In genomic region chr6:30757261-30757935, GRCh38 we compare ENCODE assay signal across 17 cellular contexts. TPM values are rescaled to one million over a fixed set of nuclear protein-coding genes. Genes with fewer than 3 reads are reported as not detected.
DNase-seq lines count a peak whose midpoint lies in the region; ATAC-seq and TF ChIP-seq lines count a peak whose summit lies in the region.
"Had no signal": no experiment of that assay in that cellular context is flagged by ENCODE, and none has a peak within 500 bp of the region (broad histone marks: within the 10 kb centered on the region; RNA-seq: fewer than 3 reads in every experiment).

No MANE protein-coding gene starts in this region.

- H3K36me3 Mint-ChIP-seq in stimulated activated naive CD8-positive, alpha-beta T cell treated with anti-CD3 and anti-CD28 coated beads, Interleukin-15, Interleukin-2, amounts not matched to agents 100 ng/mL and 50 ng/mL, for 24 hours (ENCODE audit: low read depth) = no peaks in the 10 kb centered on the region
- H3K36me3 Mint-ChIP-seq in naive thymus-derived CD4-positive, alpha-beta T cell = peaks cover 0 to 2% (median 0%) of the 10 kb centered on the region in 5 donors
- H3K36me3 Mint-ChIP-seq: naive B cell had no signal

- peaks cover 9% of the 10 kb centered on the region for H3K4me1 ChIP-seq in right cardiac atrium (ENCODE audit: control insufficient read depth, insufficient read depth, low read length)
- H3K4me1 ChIP-seq in naive thymus-derived CD4-positive, alpha-beta T cell (ENCODE audit: control insufficient read depth in 2 of 2, insufficient read depth in 2 of 2, low read length in 2 of 2) = no peaks in the 10 kb centered on the region
- H3K4me1 ChIP-seq: uterus had no signal

- 73% methylated on average over 1 of the region's 1 CpG for WGBS in right cardiac atrium

- H3K4me3 ChIP-seq in right cardiac atrium (ENCODE audit: low read length) (no peak overlapping the region), brain microvascular endothelial cell (ENCODE audit: low read depth, low read length) (no peak overlapping the region)
- no peak overlapping the region for H3K4me3 ChIP-seq in naive thymus-derived CD4-positive, alpha-beta T cell (ENCODE audit: low read length)
- H3K4me3 ChIP-seq: left lung, SK-N-MC, uterus had no signal

- no peaks in the 10 kb centered on the region for H3K36me3 ChIP-seq in brain microvascular endothelial cell (replicated peaks)
- H3K36me3 ChIP-seq in naive thymus-derived CD4-positive, alpha-beta T cell (ENCODE audit: control insufficient read depth in 2 of 3, insufficient read depth in 3 of 3, low read length in 3 of 3) = no peaks in the 10 kb centered on the region
- H3K36me3 ChIP-seq: left lung, uterus had no signal

- no peaks in the 10 kb centered on the region for H3K9me3 ChIP-seq in right cardiac atrium (ENCODE audit: control insufficient read depth, low read length)
- no peaks in the 10 kb centered on the region for H3K9me3 ChIP-seq in naive thymus-derived CD4-positive, alpha-beta T cell (ENCODE audit: control insufficient read depth in 2 of 3, low read length in 3 of 3)
- H3K9me3 ChIP-seq: left lung, uterus had no signal

- no peak overlapping the region for H3K4me3 Mint-ChIP-seq in stimulated activated naive CD8-positive, alpha-beta T cell treated with anti-CD3 and anti-CD28 coated beads, Interleukin-15, Interleukin-2, amounts not matched to agents 100 ng/mL and 50 ng/mL, for 24 hours
- H3K4me3 Mint-ChIP-seq in naive thymus-derived CD4-positive, alpha-beta T cell = no peak overlapping the region
- H3K4me3 Mint-ChIP-seq: CD8-positive, alpha-beta memory T cell; naive B cell had no signal

- no peak for ATAC-seq in stimulated activated naive CD8-positive, alpha-beta T cell treated with anti-CD3 and anti-CD28 coated beads, Interleukin-15, Interleukin-2, amounts not matched to agents 100 U/mL and 50 U/mL, for 24 hours
- ATAC-seq in right cardiac atrium (peak in 1 of 2 donors; percentile 35), GM21381 (IDR thresholded peaks at IDR 0.05; ENCODE audit: unreplicated experiment) (no peak)
- no peak for ATAC-seq in naive thymus-derived CD4-positive, alpha-beta T cell
- ATAC-seq: left lung had no signal

- in situ Hi-C loops in brain microvascular endothelial cell (cut with HindIII; ENCODE audit: low pct_ligation_motif_present, low sequenced_read_pairs) = no loop called here

- H3K27ac ChIP-seq in right cardiac atrium (ENCODE audit: low read length) (peak overlapping the region; percentile 34), brain microvascular endothelial cell (no peak overlapping the region)
- no peak overlapping the region for H3K27ac ChIP-seq in naive thymus-derived CD4-positive, alpha-beta T cell (ENCODE audit: low read depth, low read length)
- H3K27ac ChIP-seq: SK-N-MC, uterus had no signal

- DNase-seq in stimulated activated naive CD8-positive, alpha-beta T cell treated with anti-CD3 and anti-CD28 coated beads, Interleukin-15, Interleukin-2, amounts not matched to agents 100 U/mL and 50 U/mL, for 24 hours = no peak
- DNase-seq in right cardiac atrium = no peak
- no peak for DNase-seq in brain microvascular endothelial cell
- no peak for DNase-seq in naive thymus-derived CD4-positive, alpha-beta T cell
- DNase-seq: activated CD4-positive, alpha-beta T cell treated with anti-CD3 and anti-CD28 coated beads for 1 hour; activated CD8-positive, alpha-beta memory T cell treated with anti-CD3 and anti-CD28 coated beads, Interleukin-2, amount 50 U/mL, for 4 hours; CD8-positive, alpha-beta memory T cell; left lung; MV-4-11; naive B cell; NCI-H2081; NCI-H524 treated with DMSO at 0.1 percent for 48 hours; T1000; uterus had no signal

- H3K27me3 Mint-ChIP-seq in stimulated activated naive CD8-positive, alpha-beta T cell treated with anti-CD3 and anti-CD28 coated beads, Interleukin-15, Interleukin-2, amounts not matched to agents 100 ng/mL and 50 ng/mL, for 24 hours = no peaks in the 10 kb centered on the region
- no peaks in the 10 kb centered on the region for H3K27me3 Mint-ChIP-seq in naive thymus-derived CD4-positive, alpha-beta T cell

- peaks cover 50% of the 10 kb centered on the region for H3K4me1 Mint-ChIP-seq in stimulated activated naive CD8-positive, alpha-beta T cell treated with anti-CD3 and anti-CD28 coated beads, Interleukin-15, Interleukin-2, amounts not matched to agents 100 ng/mL and 50 ng/mL, for 24 hours (ENCODE audit: low read depth)
- peaks cover 0 to 12% (median 7%) of the 10 kb centered on the region in 7 donors for H3K4me1 Mint-ChIP-seq in naive thymus-derived CD4-positive, alpha-beta T cell

- H3K27ac Mint-ChIP-seq in stimulated activated naive CD8-positive, alpha-beta T cell treated with anti-CD3 and anti-CD28 coated beads, Interleukin-15, Interleukin-2, amounts not matched to agents 100 ng/mL and 50 ng/mL, for 24 hours = peak overlapping the region; percentile 41
- peak overlapping the region in 1 of 9 donors; percentile 10 for H3K27ac Mint-ChIP-seq in naive thymus-derived CD4-positive, alpha-beta T cell

- H3K27me3 ChIP-seq in right cardiac atrium (ENCODE audit: control insufficient read depth, insufficient read depth) = no peaks in the 10 kb centered on the region
- H3K27me3 ChIP-seq in brain microvascular endothelial cell (replicated peaks) = no peaks in the 10 kb centered on the region
- no peaks in the 10 kb centered on the region for H3K27me3 ChIP-seq in naive thymus-derived CD4-positive, alpha-beta T cell (ENCODE audit: control insufficient read depth in 2 of 2, insufficient read depth in 2 of 2, low read length in 2 of 2)
- H3K27me3 ChIP-seq: left lung, uterus had no signal

- CTCF ChIA-PET in naive thymus-derived CD4-positive, alpha-beta T cell (lab: Charles Lee) = no interaction called here

- no peak for TF ChIP-seq CTCF in brain microvascular endothelial cell (IDR thresholded peaks at IDR 0.05; ENCODE audit: low read depth, low read length, missing control alignments)

- intact Hi-C loops in right cardiac atrium (cut with DNase I) = no loop called here
- intact Hi-C loops in naive thymus-derived CD4-positive, alpha-beta T cell (cut with micrococcal nuclease) = no loop called here

- POLR2A ChIA-PET in naive thymus-derived CD4-positive, alpha-beta T cell (lab: Charles Lee) = interaction anchor here (1.1 to 1.3 kb wide), 2 partner anchors 9 to 53 kb away, joined by 4 read pairs; no protein-coding TSS in a partner anchor

- H3K9me3 Mint-ChIP-seq in stimulated activated naive CD8-positive, alpha-beta T cell treated with anti-CD3 and anti-CD28 coated beads, Interleukin-15, Interleukin-2, amounts not matched to agents 100 ng/mL and 50 ng/mL, for 24 hours = no peaks in the 10 kb centered on the region
- peaks cover 0 to 2% (median 0%) of the 10 kb centered on the region in 11 donors for H3K9me3 Mint-ChIP-seq in naive thymus-derived CD4-positive, alpha-beta T cell
- H3K9me3 Mint-ChIP-seq: CD8-positive, alpha-beta memory T cell had no signal

RNA-seq across cellular contexts. Expression of gene IER3, which starts 13.1 kb away (rescaled TPM):
- 10 to 100 TPM; 22.4 to 60.2 (median 34.1) TPM for total RNA-seq in right cardiac atrium
- 63.6 TPM for polyA plus RNA-seq in right cardiac atrium
- 10 to 100 TPM; 10.8 to 69.9 (median 26.7) TPM for total RNA-seq in naive thymus-derived CD4-positive, alpha-beta T cell
- 1 to 10 TPM; 2.2 to 2.8 TPM for polyA plus RNA-seq in naive thymus-derived CD4-positive, alpha-beta T cell

RNA-seq across cellular contexts. Expression of gene FLOT1, which starts 14.9 kb away (rescaled TPM):
- 100 to 1,000 TPM; 180 to 208 (median 199) TPM for total RNA-seq in right cardiac atrium
- polyA plus RNA-seq in right cardiac atrium = 264 TPM
- 100 to 1,000 TPM in 1 of 5 experiments, 10 to 100 TPM in 4; 59.4 to 204 (median 81.3) TPM for total RNA-seq in naive thymus-derived CD4-positive, alpha-beta T cell
- polyA plus RNA-seq in naive thymus-derived CD4-positive, alpha-beta T cell = 100 to 1,000 TPM; 107 to 132 TPM

RNA-seq across cellular contexts. Expression of gene TUBB, which starts 37.2 kb away (rescaled TPM):
- total RNA-seq in right cardiac atrium = 100 to 1,000 TPM; 130 to 250 (median 200) TPM
- polyA plus RNA-seq in right cardiac atrium = 170 TPM
- total RNA-seq in naive thymus-derived CD4-positive, alpha-beta T cell = 100 to 1,000 TPM in 4 of 5 experiments, 10 to 100 TPM in 1; 86.7 to 930 (median 242) TPM
- polyA plus RNA-seq in naive thymus-derived CD4-positive, alpha-beta T cell = 100 to 1,000 TPM; 107 to 151 TPM

RNA-seq across cellular contexts. Expression of gene MDC1, which starts 40.3 kb away (rescaled TPM):
- total RNA-seq in right cardiac atrium = 10 to 100 TPM; 20.7 to 26.6 (median 24.2) TPM
- 11.1 TPM for polyA plus RNA-seq in right cardiac atrium
- total RNA-seq in naive thymus-derived CD4-positive, alpha-beta T cell = 10 to 100 TPM; 40.3 to 78.9 (median 62.0) TPM
- 10 to 100 TPM in 1 of 2 donors, 1 to 10 TPM in 1; 4.5 to 11.0 TPM for polyA plus RNA-seq in naive thymus-derived CD4-positive, alpha-beta T cell
